8 cellular contexts compared by ENCODE assay signal in the genomic region with DNA sequence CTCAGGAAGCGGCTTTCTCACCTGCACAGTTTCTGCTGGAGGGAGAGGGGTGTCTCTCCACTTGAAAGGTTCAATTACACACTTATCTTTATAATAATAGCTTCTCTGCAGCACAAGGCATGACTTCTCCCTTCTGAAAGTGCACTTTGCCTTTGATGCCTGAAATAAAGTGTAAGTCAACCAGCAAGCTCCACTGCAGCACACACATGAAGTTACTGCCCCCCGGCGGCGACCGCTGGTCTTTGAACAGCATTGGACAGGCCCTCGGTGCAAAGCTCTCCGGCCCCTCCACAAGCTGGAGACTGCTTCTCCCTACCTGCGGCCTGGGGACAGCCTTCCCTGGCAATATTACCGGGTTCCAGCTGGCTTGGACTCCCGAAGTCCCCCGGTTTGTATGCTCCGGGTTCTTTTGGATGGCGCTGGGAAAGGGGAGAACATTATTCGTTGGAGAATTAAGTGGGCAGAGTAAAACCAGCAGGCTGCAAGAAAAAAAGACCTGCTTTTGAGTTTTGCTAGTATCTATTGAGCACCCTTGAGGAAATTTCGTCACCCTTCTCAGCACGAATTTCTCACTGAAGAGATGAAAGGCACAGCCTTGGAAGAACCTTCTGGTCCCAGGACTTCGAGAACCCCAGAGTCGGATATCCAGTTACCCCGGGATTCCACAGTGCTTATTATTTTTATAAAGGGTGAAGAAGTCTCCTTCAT.
A peak's percentile ranks its signal among the peaks of the same experiment; 100 is the strongest.
DNase-seq lines count a peak whose midpoint lies in the region; ATAC-seq and TF ChIP-seq lines count a peak whose summit lies in the region.

No MANE protein-coding gene starts in this region.

- POLR2A ChIA-PET in HEK293 (lab: Yijun Ruan, JAX): interaction anchor here (1.1 kb wide), 1 partner anchor 93 kb away, joined by 3 read pairs; no protein-coding TSS in a partner anchor

- ATAC-seq in activated CD4-positive, CD25-positive, alpha-beta regulatory T cell treated with anti-CD3 and anti-CD28 coated beads, Interleukin-2, amount 50 U/mL, for 24 hours: peak; percentile 32 to 73
- no peak for ATAC-seq in GM18520 (IDR thresholded peaks at IDR 0.05; ENCODE audit: unreplicated experiment)

- CTCF ChIA-PET in HEK293 (lab: Yijun Ruan, JAX): interaction anchor here (0.6 to 7.2 kb wide), 38 partner anchors 9 to 1384 kb away, joined by 3 to 159 read pairs (median 5); partner anchors contain the start of genes KCNE1 and RCAN1

- no peak overlapping the region for H3K4me3 ChIP-seq in HEK293 (ENCODE audit: low read depth, low read length)

- H3K9me3 ChIP-seq in HEK293 (ENCODE audit: control insufficient read depth, insufficient read depth, low read depth, low read length): no peaks in the 10 kb centered on the region

- DNase-seq in COLO668 (lab: John Stamatoyannopoulos, UW; ENCODE audit: unreplicated experiment) (peak; percentile 93), NCI-H2196 treated with DMSO at 0.1 percent for 48 hours (lab: John Stamatoyannopoulos, UW; ENCODE audit: unreplicated experiment) (peak; percentile 90), kidney tubule cell (ENCODE audit: low spot score) (peak; percentile 77)
- DNase-seq in central memory CD4-positive, alpha-beta T cell: peak; percentile 28
- DNase-seq in stimulated activated CD4-positive, alpha-beta T cell treated with anti-CD3 and anti-CD28 coated beads, Interleukin-2, amount 100 ng/mL, for 24 hours: peak; percentile 73 to 76

- no peak for TF ChIP-seq CTCF in HEK293 (tag by site-specific recombination; IDR thresholded peaks at IDR 0.05)

- H3K4me1 ChIP-seq in HEK293 (ENCODE audit: control insufficient read depth, insufficient read depth, low read length): peaks cover 5% of the 10 kb centered on the region

- H3K36me3 ChIP-seq in HEK293 (ENCODE audit: control insufficient read depth in 2 of 2, insufficient read depth in 1 of 2, low read length in 2 of 2): no peaks in the 10 kb centered on the region

- no peak overlapping the region for H3K27ac ChIP-seq in HEK293 (ENCODE audit: extremely low read depth, low read depth, low read length)

TF ChIP-seq in HEK293, 187 proteins besides CTCF, POLR2A, EP300 and RAD21 (continues in another document):
- TF ChIP-seq, protein P1, sequence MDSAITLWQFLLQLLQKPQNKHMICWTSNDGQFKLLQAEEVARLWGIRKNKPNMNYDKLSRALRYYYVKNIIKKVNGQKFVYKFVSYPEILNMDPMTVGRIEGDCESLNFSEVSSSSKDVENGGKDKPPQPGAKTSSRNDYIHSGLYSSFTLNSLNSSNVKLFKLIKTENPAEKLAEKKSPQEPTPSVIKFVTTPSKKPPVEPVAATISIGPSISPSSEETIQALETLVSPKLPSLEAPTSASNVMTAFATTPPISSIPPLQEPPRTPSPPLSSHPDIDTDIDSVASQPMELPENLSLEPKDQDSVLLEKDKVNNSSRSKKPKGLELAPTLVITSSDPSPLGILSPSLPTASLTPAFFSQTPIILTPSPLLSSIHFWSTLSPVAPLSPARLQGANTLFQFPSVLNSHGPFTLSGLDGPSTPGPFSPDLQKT (IDR thresholded peaks at IDR 0.05; ENCODE audit: borderline replicate concordance, low read depth, low read length): no peak
- TF ChIP-seq ZNF654 (tag by site-specific recombination; IDR thresholded peaks at IDR 0.05; ENCODE audit: low read depth) (peak; percentile 76), ZNF571 (tag by site-specific recombination; IDR thresholded peaks at IDR 0.05) (no peak), ZNF335 (tag by site-specific recombination; conservative IDR thresholded peaks at IDR 0.05) (no peak), REPIN1 (tag by site-specific recombination; IDR thresholded peaks at IDR 0.05; ENCODE audit: low read depth) (no peak), MEIS1 (CRISPR knock-in tag; IDR thresholded peaks at IDR 0.05; ENCODE audit: borderline replicate concordance) (no peak), SP7 (tag by site-specific recombination; IDR thresholded peaks at IDR 0.05) (peak; percentile 55), ZNF549 (tag by site-specific recombination; IDR thresholded peaks at IDR 0.05) (no peak), HIC1 (tag by site-specific recombination; IDR thresholded peaks at IDR 0.05) (no peak), ZNF10 (tag by site-specific recombination; IDR thresholded peaks at IDR 0.05) (no peak), ZNF660 (tag by site-specific recombination; IDR thresholded peaks at IDR 0.05) (0 out of 2 replicates have a peak, but pooled peaks have one; percentile 41), PRDM1 (tag by site-specific recombination; IDR thresholded peaks at IDR 0.05) (peak; percentile 52; the same call in 1 of the 2 replicates), BCL11B (tag by site-specific recombination; IDR thresholded peaks at IDR 0.05; ENCODE audit: low read depth) (no peak), ZBTB17 (tag by site-specific recombination; IDR thresholded peaks at IDR 0.05) (peak; percentile 63), ZSCAN23 (tag by site-specific recombination; IDR thresholded peaks at IDR 0.05) (no peak), ZNF23 (tag by site-specific recombination; IDR thresholded peaks at IDR 0.05; ENCODE audit: borderline replicate concordance) (no peak), ZSCAN18 (tag by site-specific recombination; IDR thresholded peaks at IDR 0.05) (no peak), SALL2 (tag by site-specific recombination; IDR thresholded peaks at IDR 0.05; ENCODE audit: borderline replicate concordance) (no peak)
- TF ChIP-seq, protein P2, sequence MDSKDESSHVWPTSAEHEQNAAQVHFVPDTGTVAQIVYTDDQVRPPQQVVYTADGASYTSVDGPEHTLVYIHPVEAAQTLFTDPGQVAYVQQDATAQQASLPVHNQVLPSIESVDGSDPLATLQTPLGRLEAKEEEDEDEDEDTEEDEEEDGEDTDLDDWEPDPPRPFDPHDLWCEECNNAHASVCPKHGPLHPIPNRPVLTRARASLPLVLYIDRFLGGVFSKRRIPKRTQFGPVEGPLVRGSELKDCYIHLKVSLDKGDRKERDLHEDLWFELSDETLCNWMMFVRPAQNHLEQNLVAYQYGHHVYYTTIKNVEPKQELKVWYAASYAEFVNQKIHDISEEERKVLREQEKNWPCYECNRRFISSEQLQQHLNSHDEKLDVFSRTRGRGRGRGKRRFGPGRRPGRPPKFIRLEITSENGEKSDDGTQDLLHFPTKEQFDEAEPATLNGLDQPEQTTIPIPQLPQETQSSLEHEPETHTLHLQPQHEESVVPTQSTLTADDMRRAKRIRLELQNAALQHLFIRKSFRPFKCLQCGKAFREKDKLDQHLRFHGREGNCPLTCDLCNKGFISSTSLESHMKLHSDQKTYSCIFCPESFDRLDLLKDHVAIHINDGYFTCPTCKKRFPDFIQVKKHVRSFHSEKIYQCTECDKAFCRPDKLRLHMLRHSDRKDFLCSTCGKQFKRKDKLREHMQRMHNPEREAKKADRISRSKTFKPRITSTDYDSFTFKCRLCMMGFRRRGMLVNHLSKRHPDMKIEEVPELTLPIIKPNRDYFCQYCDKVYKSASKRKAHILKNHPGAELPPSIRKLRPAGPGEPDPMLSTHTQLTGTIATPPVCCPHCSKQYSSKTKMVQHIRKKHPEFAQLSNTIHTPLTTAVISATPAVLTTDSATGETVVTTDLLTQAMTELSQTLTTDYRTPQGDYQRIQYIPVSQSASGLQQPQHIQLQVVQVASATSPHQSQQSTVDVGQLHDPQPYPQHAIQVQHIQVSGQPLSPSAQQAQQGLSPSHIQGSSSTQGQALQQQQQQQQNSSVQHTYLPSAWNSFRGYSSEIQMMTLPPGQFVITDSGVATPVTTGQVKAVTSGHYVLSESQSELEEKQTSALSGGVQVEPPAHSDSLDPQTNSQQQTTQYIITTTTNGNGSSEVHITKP (tag by site-specific recombination; IDR thresholded peaks at IDR 0.05): peak; percentile 45; the same call in 1 of the 2 replicates
- TF ChIP-seq, protein P3, sequence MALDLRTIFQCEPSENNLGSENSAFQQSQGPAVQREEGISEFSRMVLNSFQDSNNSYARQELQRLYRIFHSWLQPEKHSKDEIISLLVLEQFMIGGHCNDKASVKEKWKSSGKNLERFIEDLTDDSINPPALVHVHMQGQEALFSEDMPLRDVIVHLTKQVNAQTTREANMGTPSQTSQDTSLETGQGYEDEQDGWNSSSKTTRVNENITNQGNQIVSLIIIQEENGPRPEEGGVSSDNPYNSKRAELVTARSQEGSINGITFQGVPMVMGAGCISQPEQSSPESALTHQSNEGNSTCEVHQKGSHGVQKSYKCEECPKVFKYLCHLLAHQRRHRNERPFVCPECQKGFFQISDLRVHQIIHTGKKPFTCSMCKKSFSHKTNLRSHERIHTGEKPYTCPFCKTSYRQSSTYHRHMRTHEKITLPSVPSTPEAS (tag by site-specific recombination; IDR thresholded peaks at IDR 0.05): 0 out of 2 replicates have a peak, but pooled peaks have one; percentile 11

Comparison
In these comparisons a context has a peak if more than half of its experiments do, and no peak if none do; other contexts are left out.
1. DNase-seq: peak in every context shown above with its lines; median percentile 93 in COLO668; 90 in NCI-H2196 treated with DMSO at 0.1 percent for 48 hours; 77 in kidney tubule cell; 74 in stimulated activated CD4-positive, alpha-beta T cell treated with anti-CD3 and anti-CD28 coated beads, Interleukin-2, amount 100 ng/mL, for 24 hours; 28 in central memory CD4-positive, alpha-beta T cell.